8 cellular contexts compared by ENCODE assay signal in genomic region chr1:116724765-116725375, GRCh38. TPM values are rescaled to one million over a fixed set of nuclear protein-coding genes. Genes with fewer than 3 reads are reported as not detected.
DNase-seq lines count a peak whose midpoint lies in the region; ATAC-seq and TF ChIP-seq lines count a peak whose summit lies in the region.

No MANE protein-coding gene starts in this region.

- no peaks in the 10 kb centered on the region for H3F3A ChIP-seq in neural cell (ENCODE audit: insufficient read depth, low read length, poor library complexity, severe bottlenecking)

- no peaks in the 10 kb centered on the region for H3K79me2 ChIP-seq in neural cell (replicated peaks; ENCODE audit: insufficient read depth, low read length)

- peaks cover under 1% of the 10 kb centered on the region for H3K9me3 Mint-ChIP-seq in activated CD8-positive, alpha-beta T cell treated with anti-CD3 and anti-CD28 coated beads, Interleukin-2, amount 10 ng/mL, durations not matched to agents 7 days and 5 days (ENCODE audit: insufficient read depth)
- H3K9me3 Mint-ChIP-seq in endothelial cell (ENCODE audit: unreplicated experiment) = no peaks in the 10 kb centered on the region

- POLR2A ChIA-PET in activated CD8-positive, alpha-beta T cell treated with anti-CD3 and anti-CD28 coated beads, Interleukin-2, amount 10 ng/mL, durations not matched to agents 7 days and 5 days (lab: Charles Lee) = interaction anchor here (3.5 kb wide), 1 partner anchor 39 kb away, joined by 15 read pairs; no protein-coding TSS in a partner anchor

- H3K36me3 Mint-ChIP-seq in activated CD8-positive, alpha-beta T cell treated with anti-CD3 and anti-CD28 coated beads, Interleukin-2, amount 10 ng/mL, durations not matched to agents 7 days and 5 days (ENCODE audit: low read depth) = peaks cover 2% of the 10 kb centered on the region
- H3K36me3 Mint-ChIP-seq in endothelial cell (ENCODE audit: low read depth, unreplicated experiment) = no peaks in the 10 kb centered on the region

- H3K27ac ChIP-seq in C4-2B = no peak overlapping the region
- H3K27ac ChIP-seq in neural cell (ENCODE audit: low read length) = no peak overlapping the region

- no peaks in the 10 kb centered on the region for H3K27me3 Mint-ChIP-seq in activated CD8-positive, alpha-beta T cell treated with anti-CD3 and anti-CD28 coated beads, Interleukin-2, amount 10 ng/mL, durations not matched to agents 7 days and 5 days (ENCODE audit: low read depth)
- H3K27me3 Mint-ChIP-seq in endothelial cell (ENCODE audit: unreplicated experiment) = no peaks in the 10 kb centered on the region

- DNase-seq in HFF-Myc (ENCODE audit: extremely low read depth, low read depth) (peak; percentile 31), NCI-H748 (lab: John Stamatoyannopoulos, UW; ENCODE audit: unreplicated experiment) (peak; percentile 70), endothelial cell (ENCODE audit: low spot score) (peak; percentile 64), superior temporal gyrus (ENCODE audit: extremely low spot score) (peak; percentile 77)
- peak; percentile 89 for DNase-seq in activated CD8-positive, alpha-beta T cell treated with anti-CD3 and anti-CD28 coated beads, Interleukin-2, amount 10 ng/mL, durations not matched to agents 7 days and 5 days

- no peak for TF ChIP-seq EP300 in neural cell (conservative IDR thresholded peaks at IDR 0.05; ENCODE audit: poor library complexity, severe bottlenecking)

- no peak overlapping the region for H3K27ac Mint-ChIP-seq in activated CD8-positive, alpha-beta T cell treated with anti-CD3 and anti-CD28 coated beads, Interleukin-2, amount 10 ng/mL, durations not matched to agents 7 days and 5 days
- H3K27ac Mint-ChIP-seq in endothelial cell (ENCODE audit: unreplicated experiment) = no peak overlapping the region

- ATAC-seq in activated CD8-positive, alpha-beta T cell treated with anti-CD3 and anti-CD28 coated beads, Interleukin-2, amount 10 ng/mL, durations not matched to agents 7 days and 5 days = peak; percentile 83
- ATAC-seq in HG03520 (IDR thresholded peaks at IDR 0.05; ENCODE audit: unreplicated experiment) = no peak

- no peak overlapping the region for H3K4me2 ChIP-seq in neural cell (ENCODE audit: low read length)

- TF ChIP-seq RAD21 in neural cell (conservative IDR thresholded peaks at IDR 0.05) = peak; percentile 65

- no peaks in the 10 kb centered on the region for H3K9me2 ChIP-seq in neural cell (ENCODE audit: insufficient read depth, low read length)

- H3K36me3 ChIP-seq in neural cell (ENCODE audit: insufficient read depth, low read length) = no peaks in the 10 kb centered on the region

- H3K9ac ChIP-seq in neural cell (ENCODE audit: low read length) = no peak overlapping the region

- no peaks in the 10 kb centered on the region for H3K9me3 ChIP-seq in neural cell (ENCODE audit: low read length)

- no peaks in the 10 kb centered on the region for H4K20me1 ChIP-seq in neural cell (ENCODE audit: insufficient read depth)

- H3K27me3 ChIP-seq in neural cell (ENCODE audit: insufficient read depth, low read depth, low read length) = no peaks in the 10 kb centered on the region

- H3K4me3 ChIP-seq in HFF-Myc (replicated peaks; ENCODE audit: low read depth, low read length) (no peak overlapping the region), neural cell (ENCODE audit: low read length) (no peak overlapping the region)

- H3K4me3 Mint-ChIP-seq in activated CD8-positive, alpha-beta T cell treated with anti-CD3 and anti-CD28 coated beads, Interleukin-2, amount 10 ng/mL, durations not matched to agents 7 days and 5 days = no peak overlapping the region
- H3K4me3 Mint-ChIP-seq in endothelial cell (ENCODE audit: unreplicated experiment) = no peak overlapping the region

- no peak overlapping the region for H2AFZ ChIP-seq in neural cell (ENCODE audit: low read depth, low read length)

- CTCF ChIA-PET in activated CD8-positive, alpha-beta T cell treated with anti-CD3 and anti-CD28 coated beads, Interleukin-2, amount 10 ng/mL, durations not matched to agents 7 days and 5 days (lab: Charles Lee) = interaction anchor here (0.5 to 8.0 kb wide), 39 partner anchors 9 to 1170 kb away, joined by 3 to 73 read pairs (median 5); partner anchors contain the start of gene TTF2

- TF ChIP-seq CTCF in C4-2B (conservative IDR thresholded peaks at IDR 0.05) = peak; percentile 92
- TF ChIP-seq CTCF in HFF-Myc (IDR thresholded peaks at IDR 0.05; ENCODE audit: low read depth, low read length, missing control alignments) = peak; percentile 74
- TF ChIP-seq CTCF in endothelial cell (IDR thresholded peaks at IDR 0.05; ENCODE audit: unreplicated experiment) = peak; percentile 82
- TF ChIP-seq CTCF in neural cell (IDR thresholded peaks at IDR 0.05; ENCODE audit: poor library complexity, severe bottlenecking) = peak; percentile 70

- peaks cover 33% of the 10 kb centered on the region for H3K4me1 Mint-ChIP-seq in activated CD8-positive, alpha-beta T cell treated with anti-CD3 and anti-CD28 coated beads, Interleukin-2, amount 10 ng/mL, durations not matched to agents 7 days and 5 days (ENCODE audit: low read depth)
- peaks cover 3% of the 10 kb centered on the region for H3K4me1 Mint-ChIP-seq in endothelial cell (ENCODE audit: unreplicated experiment)

TF ChIP-seq in neural cell, 6 proteins besides CTCF, POLR2A, EP300 and RAD21:
- TF ChIP-seq MXI1 (conservative IDR thresholded peaks at IDR 0.05; ENCODE audit: poor library complexity, severe bottlenecking) (no peak), SMC3 (conservative IDR thresholded peaks at IDR 0.05; ENCODE audit: poor library complexity) (peak; percentile 71), EZH2 (IDR thresholded peaks at IDR 0.05; ENCODE audit: borderline replicate concordance, insufficient read depth, low read length, poor library complexity, severe bottlenecking) (no peak)

RNA-seq across cellular contexts. Expression of gene CD2, which starts 29.4 kb away (rescaled TPM):
- 100 to 1,000 TPM; 186 to 189 TPM for total RNA-seq in activated CD8-positive, alpha-beta T cell treated with anti-CD3 and anti-CD28 coated beads, Interleukin-2, amount 10 ng/mL, durations not matched to agents 7 days and 5 days
- not detected for total RNA-seq in endothelial cell (ENCODE audit: unreplicated experiment)
- not detected in 2 replicates for polyA plus RNA-seq in neural cell
- polyA minus RNA-seq in neural cell = not detected in 2 replicates

RNA-seq across cellular contexts. Expression of gene IGSF3, which starts 57.3 kb away (rescaled TPM):
- under 1 TPM; 0.11 to 0.16 TPM for total RNA-seq in activated CD8-positive, alpha-beta T cell treated with anti-CD3 and anti-CD28 coated beads, Interleukin-2, amount 10 ng/mL, durations not matched to agents 7 days and 5 days
- total RNA-seq in endothelial cell (ENCODE audit: unreplicated experiment) = 29.4 TPM
- 81.1 and 81.4 TPM in 2 replicates for polyA plus RNA-seq in neural cell
- polyA minus RNA-seq in neural cell = 176 and 205 TPM in 2 replicates

Comparison
In these comparisons a context has a peak if more than half of its experiments do, and no peak if none do; other contexts are left out.
1. DNase-seq: peak in every context shown above with its lines; median percentile 89 in activated CD8-positive, alpha-beta T cell treated with anti-CD3 and anti-CD28 coated beads, Interleukin-2, amount 10 ng/mL, durations not matched to agents 7 days and 5 days; 77 in superior temporal gyrus; 70 in NCI-H748; 64 in endothelial cell; 31 in HFF-Myc.
2. RNA of gene CD2, which starts 29.4 kb away (total RNA-seq): 186 to 189 TPM in activated CD8-positive, alpha-beta T cell treated with anti-CD3 and anti-CD28 coated beads, Interleukin-2, amount 10 ng/mL, durations not matched to agents 7 days and 5 days; not detected in endothelial cell (single experiment); every median in the first group is over 100 times any median in the second.
3. RNA of gene IGSF3, which starts 57.3 kb away (total RNA-seq): 29.4 TPM in endothelial cell (single experiment); 0.11 to 0.16 TPM in activated CD8-positive, alpha-beta T cell treated with anti-CD3 and anti-CD28 coated beads, Interleukin-2, amount 10 ng/mL, durations not matched to agents 7 days and 5 days; every median in the first group is over 10 times any median in the second.
4. Peak in every context shown above with its lines, with median percentiles within 50 percentile points of each other: CTCF ChIP-seq.